Comparison of ENCODE assay signal across 8 cellular contexts in genomic region chr1:154431586-154432373, GRCh38. TPM values are rescaled to one million over a fixed set of nuclear protein-coding genes. Genes with fewer than 3 reads are reported as not detected.
DNase-seq lines count a peak whose midpoint lies in the region; ATAC-seq and TF ChIP-seq lines count a peak whose summit lies in the region.

No MANE protein-coding gene starts in this region.

- H3K36me3 ChIP-seq in CD4-positive, CD25-positive, alpha-beta regulatory T cell (ENCODE audit: control insufficient read depth, insufficient read depth, low read length), result peaks cover 87% of the 10 kb centered on the region
- no peaks in the 10 kb centered on the region for H3K36me3 ChIP-seq in colonic mucosa
- H3K36me3 ChIP-seq in psoas muscle (ENCODE audit: insufficient read depth in 1 of 2, low read depth in 1 of 2), result peaks cover 0 to 80% of the 10 kb centered on the region in 2 donors

- peak; percentile 35 to 51 for ATAC-seq in CD4-positive, CD25-positive, alpha-beta regulatory T cell (ENCODE audit: low read depth in 2 of 2)
- ATAC-seq in psoas muscle (peak; percentile 72 to 87 (median 79)), GM21390 (IDR thresholded peaks at IDR 0.05; ENCODE audit: unreplicated experiment) (no peak), GM21723 (IDR thresholded peaks at IDR 0.05; ENCODE audit: unreplicated experiment) (no peak)

- H3K4me1 ChIP-seq in CD4-positive, CD25-positive, alpha-beta regulatory T cell (ENCODE audit: control insufficient read depth, insufficient read depth, low read length, poor library complexity, severe bottlenecking), result peaks cover 52% of the 10 kb centered on the region
- peaks cover 20% of the 10 kb centered on the region for H3K4me1 ChIP-seq in colonic mucosa
- H3K4me1 ChIP-seq in psoas muscle, result peaks cover 65% of the 10 kb centered on the region

- H3K27ac ChIP-seq in CD4-positive, CD25-positive, alpha-beta regulatory T cell (ENCODE audit: insufficient read depth, low read length, poor library complexity, severe bottlenecking), result peak overlapping the region; percentile 53
- H3K27ac ChIP-seq in colonic mucosa (peak overlapping the region; percentile 21), psoas muscle (peak overlapping the region; percentile 81)

- peak overlapping the region; percentile 7 for H3K4me3 ChIP-seq in CD4-positive, CD25-positive, alpha-beta regulatory T cell (ENCODE audit: low read depth, low read length)
- no peak overlapping the region for H3K4me3 ChIP-seq in colonic mucosa
- H3K4me3 ChIP-seq in psoas muscle, result no peak overlapping the region

- no peaks in the 10 kb centered on the region for H3K9me3 Mint-ChIP-seq in CD4-positive, CD25-positive, alpha-beta regulatory T cell

- no peak for TF ChIP-seq CTCF in colonic mucosa (IDR thresholded peaks at IDR 0.05)
- TF ChIP-seq CTCF in psoas muscle (IDR thresholded peaks at IDR 0.05), result no peak

- no peak overlapping the region for H3K9ac ChIP-seq in colonic mucosa (ENCODE audit: low read depth in 2 of 2, low read length in 2 of 2)

- intact Hi-C loops in colonic mucosa (cut with DNase I), result no loop called here
- intact Hi-C loops in psoas muscle (cut with DNase I), result no loop called here

- peak overlapping the region; percentile 79 to 90 (median 83) for H3K27ac Mint-ChIP-seq in CD4-positive, CD25-positive, alpha-beta regulatory T cell

- WGBS in psoas muscle, 3 donors, result 62 to 79% (median 62%) methylated on average over 10 of the region's 10 CpGs

- peaks cover 39% of the 10 kb centered on the region for H3K36me3 Mint-ChIP-seq in CD4-positive, CD25-positive, alpha-beta regulatory T cell

- peak in 1 of 3 donors; percentile 37 for DNase-seq in CD4-positive, CD25-positive, alpha-beta regulatory T cell
- peak; percentile 90 for DNase-seq in RPMI7951 (ENCODE audit: low read depth)
- DNase-seq in colonic mucosa, result no peak
- DNase-seq in psoas muscle, result peak; percentile 70 to 81
- DNase-seq in NCI-H345 (lab: John Stamatoyannopoulos, UW), result no peak
- DNase-seq in NCI-H146 (lab: John Stamatoyannopoulos, UW), result no peak

- no peaks in the 10 kb centered on the region for H3K9me3 ChIP-seq in CD4-positive, CD25-positive, alpha-beta regulatory T cell (ENCODE audit: control insufficient read depth in 2 of 2, low read length in 2 of 2)
- no peaks in the 10 kb centered on the region for H3K9me3 ChIP-seq in colonic mucosa
- no peaks in the 10 kb centered on the region for H3K9me3 ChIP-seq in psoas muscle

- peaks cover 13 to 63% (median 36%) of the 10 kb centered on the region in 4 donors for H3K4me1 Mint-ChIP-seq in CD4-positive, CD25-positive, alpha-beta regulatory T cell

- H3K27me3 ChIP-seq in CD4-positive, CD25-positive, alpha-beta regulatory T cell (ENCODE audit: control insufficient read depth, insufficient read depth, low read length), result no peaks in the 10 kb centered on the region
- no peaks in the 10 kb centered on the region for H3K27me3 ChIP-seq in colonic mucosa
- H3K27me3 ChIP-seq in psoas muscle (ENCODE audit: insufficient read depth in 3 of 3, low read length in 2 of 3), result no peaks in the 10 kb centered on the region

- no peaks in the 10 kb centered on the region for H3K27me3 Mint-ChIP-seq in CD4-positive, CD25-positive, alpha-beta regulatory T cell

- peak overlapping the region in 3 of 4 donors; percentile 12 to 64 (median 50) for H3K4me3 Mint-ChIP-seq in CD4-positive, CD25-positive, alpha-beta regulatory T cell

RNA-seq across cellular contexts. Expression of gene IL6R, which starts 26.6 kb away (rescaled TPM):
- 135 TPM for total RNA-seq in CD4-positive, CD25-positive, alpha-beta regulatory T cell
- polyA plus RNA-seq in CD4-positive, CD25-positive, alpha-beta regulatory T cell, result 10 to 100 TPM; 54.5 to 84.4 (median 62.2) TPM
- total RNA-seq in RPMI7951 (2014; rRNA removed; shearing (Covaris generic)), result 0.24 and 0.29 TPM in 2 replicates
- total RNA-seq in colonic mucosa, result 10 to 100 TPM; 31.7 to 38.2 TPM
- 100 to 1,000 TPM in 1 of 4 donors, 10 to 100 TPM in 3; 32.6 to 182 (median 80.9) TPM for total RNA-seq in psoas muscle
- 10 to 100 TPM; 41.7 to 97.7 (median 80.8) TPM for polyA plus RNA-seq in psoas muscle

Comparison
In these comparisons a context has a peak if more than half of its experiments do, and no peak if none do; other contexts are left out.
1. ATAC-seq: peak in CD4-positive, CD25-positive, alpha-beta regulatory T cell (2 of 2) and psoas muscle (4 of 4); none in GM21390 (single experiment) and GM21723 (single experiment).
2. DNase-seq: peak in RPMI7951 (single experiment) and psoas muscle (2 of 2); none in colonic mucosa (single experiment), NCI-H345 (single experiment) and NCI-H146 (single experiment).
3. H3K27ac ChIP-seq: peak in every context shown above with its lines; median percentile 81 in psoas muscle; 53 in CD4-positive, CD25-positive, alpha-beta regulatory T cell; 21 in colonic mucosa.
4. RNA of gene IL6R, which starts 26.6 kb away (total RNA-seq): 135 TPM in CD4-positive, CD25-positive, alpha-beta regulatory T cell (single experiment), 32.6 to 182 TPM in psoas muscle and 31.7 to 38.2 TPM in colonic mucosa; 0.24 to 0.29 TPM in RPMI7951; every median in the first group is over 10 times any median in the second.